ENCODE assay signal across 10 cellular contexts in genomic region chr2:64222942-64223511, GRCh38.
DNase-seq lines count a peak whose midpoint lies in the region; ATAC-seq, FAIRE-seq and TF ChIP-seq lines count a peak whose summit lies in the region.
"Had no signal": no experiment of that assay in that cellular context is flagged by ENCODE, and none has a peak within 500 bp of the region (broad histone marks: within the 10 kb centered on the region; RNA-seq: fewer than 3 reads in every experiment).

No MANE protein-coding gene starts in this region.

- peak overlapping the region; percentile 77 to 93 (median 88) for H3K27ac Mint-ChIP-seq in naive thymus-derived CD4-positive, alpha-beta T cell

- H3K9me2 ChIP-seq in OCI-LY7 (ENCODE audit: insufficient read depth, low read length): no peaks in the 10 kb centered on the region

- peak overlapping the region; percentile 37 for H3K27ac ChIP-seq in OCI-LY7 (ENCODE audit: low read depth, low read length, poor library complexity, severe bottlenecking)
- H3K27ac ChIP-seq in naive thymus-derived CD4-positive, alpha-beta T cell (ENCODE audit: low read depth, low read length): peak overlapping the region; percentile 43
- peak overlapping the region in 1 of 2 donors; percentile 30 for H3K27ac ChIP-seq in kidney (ENCODE audit: low read depth in 2 of 2, low read length in 2 of 2)
- H3K27ac ChIP-seq: A549, SJSA1 had no signal

- POLR2A ChIA-PET in OCI-LY7 (lab: Charles Lee): interaction anchor here (0.7 to 2.2 kb wide), 14 partner anchors 7 to 528 kb away, joined by 3 to 17 read pairs (median 4); no protein-coding TSS in a partner anchor
- POLR2A ChIA-PET in naive thymus-derived CD4-positive, alpha-beta T cell (lab: Charles Lee): interaction anchor here (0.6 to 2.6 kb wide), 11 partner anchors 8 to 208 kb away, joined by 3 to 17 read pairs (median 4); no protein-coding TSS in a partner anchor

- H3K27me3 ChIP-seq in naive thymus-derived CD4-positive, alpha-beta T cell (ENCODE audit: control insufficient read depth in 2 of 2, insufficient read depth in 2 of 2, low read length in 2 of 2): no peaks in the 10 kb centered on the region
- H3K27me3 ChIP-seq: SJSA1 had no signal

- H3K36me3 ChIP-seq in OCI-LY7 (ENCODE audit: insufficient read depth, low read length) (no peaks in the 10 kb centered on the region), kidney (ENCODE audit: control insufficient read depth in 1 of 2, insufficient read depth in 2 of 2, low read length in 2 of 2) (no peaks in the 10 kb centered on the region)
- no peaks in the 10 kb centered on the region for H3K36me3 ChIP-seq in naive thymus-derived CD4-positive, alpha-beta T cell (ENCODE audit: control insufficient read depth in 2 of 3, insufficient read depth in 3 of 3, low read length in 3 of 3)
- H3K36me3 ChIP-seq: SJSA1 had no signal

- no peaks in the 10 kb centered on the region for H3K79me2 ChIP-seq in OCI-LY7 (ENCODE audit: insufficient read depth, low read depth, low read length)

- H4K20me1 ChIP-seq in OCI-LY7 (ENCODE audit: insufficient read depth, low read length): no peaks in the 10 kb centered on the region

- peak overlapping the region in 9 of 10 donors; percentile 56 to 80 (median 73) for H3K4me3 Mint-ChIP-seq in naive thymus-derived CD4-positive, alpha-beta T cell

- no peak for DNase-seq in activated CD4-positive, CD25-positive, alpha-beta regulatory T cell treated with anti-CD3 and anti-CD28 coated beads, Interleukin-2, amount 50 U/mL, for 72 hours
- DNase-seq in OCI-LY7 (ENCODE audit: low spot score) (peak; percentile 45), NCI-H1105 (lab: John Stamatoyannopoulos, UW) (no peak), AG20443 (ENCODE audit: low spot score) (no peak), kidney (no peak)
- DNase-seq in naive thymus-derived CD4-positive, alpha-beta T cell: peak in 1 of 9 donors; percentile 32

- ATAC-seq in activated CD4-positive, CD25-positive, alpha-beta regulatory T cell treated with anti-CD3 and anti-CD28 coated beads, Interleukin-2, amount 50 U/mL, for 24 hours: peak; percentile 55 to 64
- peak; percentile 71 for ATAC-seq in GM21390 (IDR thresholded peaks at IDR 0.05; ENCODE audit: unreplicated experiment)
- ATAC-seq in naive thymus-derived CD4-positive, alpha-beta T cell: peak; percentile 30
- ATAC-seq: A549 had no signal

- no peak overlapping the region for H3K9ac ChIP-seq in kidney (ENCODE audit: low read length in 2 of 2)

- no peaks in the 10 kb centered on the region for H3K9me3 ChIP-seq in OCI-LY7 (ENCODE audit: low read length)
- H3K9me3 ChIP-seq in naive thymus-derived CD4-positive, alpha-beta T cell (ENCODE audit: control insufficient read depth in 2 of 3, low read length in 3 of 3): no peaks in the 10 kb centered on the region
- no peaks in the 10 kb centered on the region for H3K9me3 ChIP-seq in kidney (ENCODE audit: control insufficient read depth in 1 of 2, low read length in 2 of 2)
- H3K9me3 ChIP-seq: A549, SJSA1 had no signal

- peaks cover 59% of the 10 kb centered on the region for H3K4me1 ChIP-seq in OCI-LY7 (ENCODE audit: insufficient read depth, low read length, poor library complexity, severe bottlenecking)
- peaks cover 0 to 23% of the 10 kb centered on the region in 2 donors for H3K4me1 ChIP-seq in naive thymus-derived CD4-positive, alpha-beta T cell (ENCODE audit: control insufficient read depth in 2 of 2, insufficient read depth in 2 of 2, low read length in 2 of 2)
- peaks cover 2 to 4% of the 10 kb centered on the region in 2 donors for H3K4me1 ChIP-seq in kidney (ENCODE audit: control insufficient read depth in 1 of 2, insufficient read depth in 1 of 2, low read depth in 1 of 2, low read length in 2 of 2)
- H3K4me1 ChIP-seq: A549 had no signal

- H3K4me3 ChIP-seq in OCI-LY7 (ENCODE audit: low read depth, low read length, poor library complexity, severe bottlenecking) (peak overlapping the region; percentile 11), kidney (ENCODE audit: low read length in 2 of 2) (no peak overlapping the region)
- no peak overlapping the region for H3K4me3 ChIP-seq in naive thymus-derived CD4-positive, alpha-beta T cell (ENCODE audit: low read length)
- H3K4me3 ChIP-seq: A549, SJSA1 had no signal

- intact Hi-C loops in OCI-LY7 (cut with micrococcal nuclease; ENCODE audit: unreplicated experiment) (no loop called here), kidney (cut with DNase I) (no loop called here)
- intact Hi-C loops in naive thymus-derived CD4-positive, alpha-beta T cell (cut with micrococcal nuclease): loop anchor here (1.0 to 10.0 kb wide), 4 partner anchors 9 to 638 kb away; partner anchors contain the start of genes MDH1 (in 1 of the 2), UGP2 (in 1 of the 2) and WDPCP (in 1 of the 2)

- peak overlapping the region; percentile 98 for H2AFZ ChIP-seq in OCI-LY7 (ENCODE audit: low read length)

- CTCF ChIA-PET in OCI-LY7 (lab: Charles Lee; ENCODE audit: unreplicated experiment): interaction anchor here (0.7 to 1.6 kb wide), 3 partner anchors 9 to 85 kb away, joined by 3 to 5 read pairs (median 4); no protein-coding TSS in a partner anchor
- CTCF ChIA-PET in naive thymus-derived CD4-positive, alpha-beta T cell (lab: Charles Lee): interaction anchor here (0.5 to 1.5 kb wide), 8 partner anchors 8 to 119 kb away, joined by 3 to 9 read pairs (median 5); no protein-coding TSS in a partner anchor

- H3K36me3 Mint-ChIP-seq in naive thymus-derived CD4-positive, alpha-beta T cell: peaks cover 0 to 14% (median 0%) of the 10 kb centered on the region in 5 donors

- H3K4me1 Mint-ChIP-seq in naive thymus-derived CD4-positive, alpha-beta T cell: peaks cover 18 to 72% (median 42%) of the 10 kb centered on the region in 7 donors

- H3K4me2 ChIP-seq in OCI-LY7 (ENCODE audit: low read length): peak overlapping the region; percentile 65
- H3K4me2 ChIP-seq: A549 had no signal

- BruUV-seq in OCI-LY7 (replicated peaks; lab: Mats Ljungman, UMichigan): no TSS peak

- peaks cover 0 to 3% (median 0%) of the 10 kb centered on the region in 11 donors for H3K9me3 Mint-ChIP-seq in naive thymus-derived CD4-positive, alpha-beta T cell

- no peak for TF ChIP-seq CTCF in OCI-LY7 (conservative IDR thresholded peaks at IDR 0.05; ENCODE audit: low read length)
- no peak for TF ChIP-seq CTCF in kidney (IDR thresholded peaks at IDR 0.05; ENCODE audit: borderline replicate concordance, extremely low read depth, insufficient read depth)

- FAIRE-seq in kidney (lab: Jason Lieb, UNC): no peak
- FAIRE-seq: A549 had no signal

- H3K27me3 Mint-ChIP-seq in naive thymus-derived CD4-positive, alpha-beta T cell: no peaks in the 10 kb centered on the region

Comparison
In these comparisons a context has a peak if more than half of its experiments do, and no peak if none do; other contexts are left out.
1. intact Hi-C loops: an anchor here in naive thymus-derived CD4-positive, alpha-beta T cell (1.0 to 10.0 kb wide); none called in OCI-LY7 and kidney.